In the genomic region with DNA sequence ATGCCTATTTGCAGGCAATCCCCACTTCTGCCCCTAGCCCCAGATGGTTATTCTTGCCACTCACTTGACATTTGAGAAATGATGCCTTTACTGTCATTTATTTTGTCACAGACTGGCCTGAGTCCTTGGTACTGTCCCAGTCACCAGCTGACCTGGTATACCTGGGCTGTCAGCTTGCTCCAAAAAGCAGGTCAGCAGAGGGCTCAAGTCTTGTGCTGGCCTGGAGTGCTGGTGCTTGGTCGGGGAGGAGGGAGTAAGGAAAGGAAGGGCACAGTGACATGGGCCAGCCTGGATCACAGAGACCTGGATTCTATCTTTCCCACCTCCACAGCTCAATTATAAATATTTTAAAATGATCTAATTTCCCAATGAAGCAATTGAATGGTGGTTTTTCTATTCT, we compare ENCODE assay signal across 28 cellular contexts.
"Had no signal": no experiment of that assay in that cellular context is flagged by ENCODE, and none has a peak within 500 bp of the region (broad histone marks: within the 10 kb centered on the region; RNA-seq: fewer than 3 reads in every experiment).

No MANE protein-coding gene starts in this region.

- H3K4me1 ChIP-seq: adrenal gland, body of pancreas, breast epithelium had no signal

- H3K9me3 ChIP-seq: adrenal gland, body of pancreas, breast epithelium had no signal

- H3K4me3 ChIP-seq: adrenal gland, body of pancreas, breast epithelium had no signal

- H3K27me3 ChIP-seq: adrenal gland, body of pancreas, brain microvascular endothelial cell had no signal

- H3K27ac ChIP-seq: adrenal gland, body of pancreas, brain microvascular endothelial cell, breast epithelium, VCaP had no signal

- DNase-seq: activated B cell treated with CpG ODN at 0.5 μM for 24 hours; activated CD4-positive, alpha-beta memory T cell treated with anti-CD3 and anti-CD28 coated beads for 36 hours; activated CD4-positive, alpha-beta T cell treated with anti-CD3 and anti-CD28 coated beads for 4 hours; activated CD4-positive, alpha-beta T cell treated with anti-CD3 and anti-CD28 coated beads, Interleukin-2, amount 10 ng/mL, durations not matched to agents 24 days and 14 days; activated CD4-positive, alpha-beta T cell treated with anti-CD3 and anti-CD28 coated beads, Interleukin-2, amount 50 U/mL, for 1 hour; activated CD4-positive, alpha-beta T cell treated with anti-CD3 and anti-CD28 coated beads, Interleukin-2, amount 50 U/mL, for 4 hours; activated CD4-positive, CD25-positive, alpha-beta regulatory T cell treated with anti-CD3 and anti-CD28 coated beads, Interleukin-2, amount 50 U/mL, for 72 hours; activated CD8-positive, alpha-beta memory T cell treated with anti-CD3 and anti-CD28 coated beads, Interleukin-2, amount 50 U/mL, for 4 hours; activated CD8-positive, alpha-beta T cell treated with anti-CD3 and anti-CD28 coated beads for 36 hours; activated effector memory CD4-positive, alpha-beta T cell treated with anti-CD3 and anti-CD28 coated beads, Interleukin-2, amount 50 U/mL, for 16 hours; activated gamma-delta T cell treated with Interleukin-2 at 50 U/mL for 16 hours; activated naive CD4-positive, alpha-beta T cell; activated naive CD4-positive, alpha-beta T cell treated with anti-CD3 and anti-CD28 coated beads for 36 hours; activated naive CD4-positive, alpha-beta T cell treated with anti-CD3 and anti-CD28 coated beads, Interleukin-2, amount 50 U/mL, for 16 hours; activated naive CD8-positive, alpha-beta T cell treated with anti-CD3 and anti-CD28 coated beads for 36 hours; activated T-cell treated with anti-CD3 and anti-CD28 coated beads for 4 hours; activated T-cell treated with anti-CD3 and anti-CD28 coated beads, Interleukin-2, amount 50 U/mL, for 1 hour; activated T-cell treated with anti-CD3 and anti-CD28 coated beads, Interleukin-2, amount 50 U/mL, for 4 hours; activated T-cell treated with anti-CD3 and anti-CD28 coated beads, Interleukin-2, amount 50 U/mL, for 72 hours; adrenal gland; amniotic stem cell; body of pancreas; brain microvascular endothelial cell; T-helper 1 cell; T-helper 2 cell; T-helper 9 cell had no signal

- H3K36me3 ChIP-seq: adrenal gland, brain microvascular endothelial cell, breast epithelium had no signal
